In the genomic region with DNA sequence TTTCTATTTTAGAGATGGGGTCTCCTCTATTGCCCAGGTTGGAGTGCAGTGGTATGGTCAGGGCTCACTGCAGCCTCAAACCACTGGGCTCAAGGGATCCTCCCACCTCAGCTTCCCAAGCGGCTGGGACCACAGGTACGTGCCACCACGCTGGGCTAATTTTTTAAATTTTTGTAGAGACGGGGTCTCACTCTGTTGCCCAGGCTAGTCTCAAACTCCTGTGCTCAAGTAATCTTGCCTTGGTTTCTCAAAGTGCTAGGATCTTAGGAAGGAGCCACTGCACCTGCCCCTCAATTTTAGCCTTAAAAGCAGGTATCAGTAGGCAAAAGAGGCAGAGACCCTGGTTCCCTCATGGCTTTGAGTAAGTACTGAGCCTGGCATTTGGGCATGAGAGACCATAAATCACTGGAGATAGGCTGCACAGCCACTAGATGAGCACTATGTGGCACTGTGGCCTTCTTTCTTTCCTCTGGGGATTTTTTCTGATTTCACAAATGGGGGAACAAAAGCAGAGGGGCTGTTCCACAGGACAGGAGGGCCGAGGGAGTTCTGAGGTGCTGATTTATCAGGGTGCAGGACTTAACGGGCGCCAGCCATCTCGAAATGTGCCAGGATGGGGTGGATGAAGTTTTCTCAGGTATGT, we compare ENCODE assay signal across 8 cellular contexts.
DNase-seq lines count a peak whose midpoint lies in the region; ATAC-seq and FAIRE-seq lines count a peak whose summit lies in the region.

No MANE protein-coding gene starts in this region.

- DNase-seq in NCI-H1417 (lab: John Stamatoyannopoulos, UW) (peak; percentile 14 to 61 (median 15)), NCI-H1417 treated with DMSO at 0.1 percent for 48 hours (lab: John Stamatoyannopoulos, UW) (no peak), HPDE6-E6E7 (ENCODE audit: extremely low spot score) (peak; percentile 57), RCC 7860 (ENCODE audit: low spot score) (peak; percentile 28), dermis blood vessel endothelial cell (peak; percentile 60), medulla oblongata (ENCODE audit: extremely low spot score) (peak; percentile 53)

- ATAC-seq in HG02938 (IDR thresholded peaks at IDR 0.05; ENCODE audit: unreplicated experiment) (no peak), GM19023 (IDR thresholded peaks at IDR 0.05; ENCODE audit: unreplicated experiment) (no peak)

- FAIRE-seq in RCC 7860 (lab: Jason Lieb, UNC): no peak
